In genomic region chr5:167732499-167732898, GRCh38 we compare ENCODE assay signal across 30 cellular contexts.
"Had no signal": no experiment of that assay in that cellular context is flagged by ENCODE, and none has a peak within 500 bp of the region (broad histone marks: within the 10 kb centered on the region; RNA-seq: fewer than 3 reads in every experiment).

No MANE protein-coding gene starts in this region.

- H3K36me3 ChIP-seq: adrenal gland, breast epithelium, cardiac muscle cell, colonic mucosa, esophagus squamous epithelium, heart left ventricle had no signal

- H3K27me3 Mint-ChIP-seq: activated CD4-positive, alpha-beta T cell treated with anti-CD3 and anti-CD28 coated beads, Interleukin-2, amount 10 ng/mL, durations not matched to agents 24 days and 14 days; activated CD8-positive, alpha-beta memory T cell treated with anti-CD3 and anti-CD28 coated beads, Interleukin-2, amount 10 ng/mL, durations not matched to agents 7 days and 5 days; activated naive CD4-positive, alpha-beta T cell treated with anti-CD3 and anti-CD28 coated beads, Interleukin-2, amount 50 U/mL, for 24 hours; activated naive CD8-positive, alpha-beta T cell treated with anti-CD3 and anti-CD28 coated beads for 36 hours had no signal

- DNase-seq: activated CD4-positive, alpha-beta memory T cell treated with anti-CD3 and anti-CD28 coated beads for 36 hours; activated CD4-positive, alpha-beta T cell treated with anti-CD3 and anti-CD28 coated beads for 36 hours; activated CD4-positive, alpha-beta T cell treated with anti-CD3 and anti-CD28 coated beads, Interleukin-2, amount 10 ng/mL, durations not matched to agents 24 days and 14 days; activated CD4-positive, CD25-positive, alpha-beta regulatory T cell; activated CD4-positive, CD25-positive, alpha-beta regulatory T cell treated with anti-CD3 and anti-CD28 coated beads, Interleukin-2, amount 50 U/mL, for 72 hours; activated CD8-positive, alpha-beta memory T cell treated with anti-CD3 and anti-CD28 coated beads, Interleukin-2, amount 10 ng/mL, durations not matched to agents 7 days and 5 days; activated CD8-positive, alpha-beta memory T cell treated with anti-CD3 and anti-CD28 coated beads, Interleukin-2, amount 50 U/mL, for 4 hours; activated CD8-positive, alpha-beta T cell treated with anti-CD3 and anti-CD28 coated beads, Interleukin-2, amount 10 ng/mL, durations not matched to agents 7 days and 5 days; activated effector memory CD4-positive, alpha-beta T cell treated with anti-CD3 and anti-CD28 coated beads, Interleukin-2, amount 50 U/mL, for 16 hours; activated naive CD4-positive, alpha-beta T cell treated with anti-CD3 and anti-CD28 coated beads for 36 hours; activated naive CD8-positive, alpha-beta T cell treated with anti-CD3 and anti-CD28 coated beads for 36 hours; activated naive CD8-positive, alpha-beta T cell treated with anti-CD3 and anti-CD28 coated beads, Interleukin-2, amount 50 U/mL, for 24 hours; activated T-cell treated with anti-CD3 and anti-CD28 coated beads, Interleukin-2, amount 50 U/mL, for 1 hour; activated T-cell treated with anti-CD3 and anti-CD28 coated beads, Interleukin-2, amount 50 U/mL, for 48 hours; adrenal gland; amygdala; aorta; central memory CD4-positive, alpha-beta T cell; cerebellar nuclear complex; colonic mucosa; effector CD8-positive, alpha-beta T cell; esophagus squamous epithelium; heart left ventricle had no signal

- H3K4me1 ChIP-seq: adrenal gland, breast epithelium, colonic mucosa, heart left ventricle had no signal

- H3K36me3 Mint-ChIP-seq: activated CD4-positive, alpha-beta memory T cell treated with anti-CD3 and anti-CD28 coated beads for 36 hours; activated CD8-positive, alpha-beta memory T cell treated with anti-CD3 and anti-CD28 coated beads, Interleukin-2, amount 10 ng/mL, durations not matched to agents 7 days and 5 days; activated naive CD4-positive, alpha-beta T cell treated with anti-CD3 and anti-CD28 coated beads, Interleukin-2, amount 50 U/mL, for 24 hours; activated naive CD8-positive, alpha-beta T cell treated with anti-CD3 and anti-CD28 coated beads for 36 hours had no signal

- H3K4me3 Mint-ChIP-seq: activated CD4-positive, alpha-beta memory T cell treated with anti-CD3 and anti-CD28 coated beads for 36 hours; activated CD4-positive, alpha-beta T cell treated with anti-CD3 and anti-CD28 coated beads for 36 hours; activated CD4-positive, alpha-beta T cell treated with anti-CD3 and anti-CD28 coated beads, Interleukin-2, amount 10 ng/mL, durations not matched to agents 24 days and 14 days; activated CD8-positive, alpha-beta memory T cell treated with anti-CD3 and anti-CD28 coated beads, Interleukin-2, amount 10 ng/mL, durations not matched to agents 7 days and 5 days; activated CD8-positive, alpha-beta T cell treated with anti-CD3 and anti-CD28 coated beads, Interleukin-2, amount 10 ng/mL, durations not matched to agents 7 days and 5 days; activated naive CD4-positive, alpha-beta T cell treated with anti-CD3 and anti-CD28 coated beads for 36 hours; activated naive CD4-positive, alpha-beta T cell treated with anti-CD3 and anti-CD28 coated beads, Interleukin-2, amount 50 U/mL, for 24 hours; activated naive CD8-positive, alpha-beta T cell treated with anti-CD3 and anti-CD28 coated beads for 36 hours; activated naive CD8-positive, alpha-beta T cell treated with anti-CD3 and anti-CD28 coated beads, Interleukin-2, amount 50 U/mL, for 24 hours; activated T-helper 1 cell treated with anti-CD3 and anti-CD28 coated beads, Interleukin-12 subunit alpha, Interleukin-12 subunit beta, Interleukin-2, Interleukin-4 antibody, amounts not matched to agents 30 ng/mL and 10 ng/mL and 1 ng/mL, durations not matched to agents 14 hours and 24 hours and 36 hours; brain had no signal

- H3K4me3 ChIP-seq: adrenal gland, breast epithelium, cardiac muscle cell, colonic mucosa, esophagus squamous epithelium, heart left ventricle had no signal

- H3K9me3 ChIP-seq: adrenal gland, breast epithelium, colonic mucosa, esophagus squamous epithelium, heart left ventricle had no signal

- H3K4me1 Mint-ChIP-seq: activated CD4-positive, alpha-beta T cell treated with anti-CD3 and anti-CD28 coated beads for 36 hours; activated CD4-positive, alpha-beta T cell treated with anti-CD3 and anti-CD28 coated beads, Interleukin-2, amount 10 ng/mL, durations not matched to agents 24 days and 14 days; activated CD8-positive, alpha-beta memory T cell treated with anti-CD3 and anti-CD28 coated beads, Interleukin-2, amount 10 ng/mL, durations not matched to agents 7 days and 5 days; activated naive CD4-positive, alpha-beta T cell treated with anti-CD3 and anti-CD28 coated beads, Interleukin-2, amount 50 U/mL, for 24 hours; activated naive CD8-positive, alpha-beta T cell treated with anti-CD3 and anti-CD28 coated beads for 36 hours; activated naive CD8-positive, alpha-beta T cell treated with anti-CD3 and anti-CD28 coated beads, Interleukin-2, amount 50 U/mL, for 24 hours had no signal

- H3K27ac ChIP-seq: adrenal gland, breast epithelium, cardiac muscle cell, colonic mucosa, epithelial cell of prostate, esophagus squamous epithelium, heart left ventricle had no signal

- H3K27ac Mint-ChIP-seq: activated CD4-positive, alpha-beta memory T cell treated with anti-CD3 and anti-CD28 coated beads for 36 hours; activated CD4-positive, alpha-beta T cell treated with anti-CD3 and anti-CD28 coated beads for 36 hours; activated CD4-positive, alpha-beta T cell treated with anti-CD3 and anti-CD28 coated beads, Interleukin-2, amount 10 ng/mL, durations not matched to agents 24 days and 14 days; activated CD8-positive, alpha-beta memory T cell treated with anti-CD3 and anti-CD28 coated beads, Interleukin-2, amount 10 ng/mL, durations not matched to agents 7 days and 5 days; activated CD8-positive, alpha-beta T cell treated with anti-CD3 and anti-CD28 coated beads, Interleukin-2, amount 10 ng/mL, durations not matched to agents 7 days and 5 days; activated naive CD4-positive, alpha-beta T cell treated with anti-CD3 and anti-CD28 coated beads for 36 hours; activated naive CD4-positive, alpha-beta T cell treated with anti-CD3 and anti-CD28 coated beads, Interleukin-2, amount 50 U/mL, for 24 hours; activated naive CD8-positive, alpha-beta T cell treated with anti-CD3 and anti-CD28 coated beads for 36 hours; activated naive CD8-positive, alpha-beta T cell treated with anti-CD3 and anti-CD28 coated beads, Interleukin-2, amount 50 U/mL, for 24 hours; activated T-helper 1 cell treated with anti-CD3 and anti-CD28 coated beads, Interleukin-12 subunit alpha, Interleukin-12 subunit beta, Interleukin-2, Interleukin-4 antibody, amounts not matched to agents 30 ng/mL and 10 ng/mL and 1 ng/mL, durations not matched to agents 14 hours and 24 hours and 36 hours; activated T-helper 2 cell treated with anti-CD3 and anti-CD28 coated beads, Interferon-gamma antibody, Interleukin-2, Interleukin-4, amounts not matched to agents 10 μg/mL and 5 μg/mL and 100 μg/mL, durations not matched to agents 14 hours and 24 hours and 36 hours; brain had no signal

- ATAC-seq: activated CD4-positive, alpha-beta T cell treated with anti-CD3 and anti-CD28 coated beads for 36 hours; activated CD8-positive, alpha-beta memory T cell treated with anti-CD3 and anti-CD28 coated beads, Interleukin-2, amount 10 ng/mL, durations not matched to agents 7 days and 5 days; activated CD8-positive, alpha-beta T cell treated with anti-CD3 and anti-CD28 coated beads, Interleukin-2, amount 10 ng/mL, durations not matched to agents 7 days and 5 days; activated naive CD8-positive, alpha-beta T cell treated with anti-CD3 and anti-CD28 coated beads, Interleukin-2, amount 50 U/mL, for 24 hours; heart left ventricle had no signal

- H3K27me3 ChIP-seq: adrenal gland, breast epithelium, cardiac muscle cell, colonic mucosa, esophagus squamous epithelium, heart left ventricle had no signal

- H3K9me3 Mint-ChIP-seq: activated CD4-positive, alpha-beta memory T cell treated with anti-CD3 and anti-CD28 coated beads for 36 hours; activated CD4-positive, alpha-beta T cell treated with anti-CD3 and anti-CD28 coated beads, Interleukin-2, amount 10 ng/mL, durations not matched to agents 24 days and 14 days; activated naive CD4-positive, alpha-beta T cell treated with anti-CD3 and anti-CD28 coated beads for 36 hours; activated naive CD4-positive, alpha-beta T cell treated with anti-CD3 and anti-CD28 coated beads, Interleukin-2, amount 50 U/mL, for 24 hours; activated naive CD8-positive, alpha-beta T cell treated with anti-CD3 and anti-CD28 coated beads for 36 hours; activated naive CD8-positive, alpha-beta T cell treated with anti-CD3 and anti-CD28 coated beads, Interleukin-2, amount 50 U/mL, for 24 hours; activated T-helper 1 cell treated with anti-CD3 and anti-CD28 coated beads, Interleukin-12 subunit alpha, Interleukin-12 subunit beta, Interleukin-2, Interleukin-4 antibody, amounts not matched to agents 30 ng/mL and 10 ng/mL and 1 ng/mL, durations not matched to agents 14 hours and 24 hours and 36 hours; activated T-helper 2 cell treated with anti-CD3 and anti-CD28 coated beads, Interferon-gamma antibody, Interleukin-2, Interleukin-4, amounts not matched to agents 10 μg/mL and 5 μg/mL and 100 μg/mL, durations not matched to agents 14 hours and 24 hours and 36 hours; brain had no signal
